8 cellular contexts compared by ENCODE assay signal in the genomic region with DNA sequence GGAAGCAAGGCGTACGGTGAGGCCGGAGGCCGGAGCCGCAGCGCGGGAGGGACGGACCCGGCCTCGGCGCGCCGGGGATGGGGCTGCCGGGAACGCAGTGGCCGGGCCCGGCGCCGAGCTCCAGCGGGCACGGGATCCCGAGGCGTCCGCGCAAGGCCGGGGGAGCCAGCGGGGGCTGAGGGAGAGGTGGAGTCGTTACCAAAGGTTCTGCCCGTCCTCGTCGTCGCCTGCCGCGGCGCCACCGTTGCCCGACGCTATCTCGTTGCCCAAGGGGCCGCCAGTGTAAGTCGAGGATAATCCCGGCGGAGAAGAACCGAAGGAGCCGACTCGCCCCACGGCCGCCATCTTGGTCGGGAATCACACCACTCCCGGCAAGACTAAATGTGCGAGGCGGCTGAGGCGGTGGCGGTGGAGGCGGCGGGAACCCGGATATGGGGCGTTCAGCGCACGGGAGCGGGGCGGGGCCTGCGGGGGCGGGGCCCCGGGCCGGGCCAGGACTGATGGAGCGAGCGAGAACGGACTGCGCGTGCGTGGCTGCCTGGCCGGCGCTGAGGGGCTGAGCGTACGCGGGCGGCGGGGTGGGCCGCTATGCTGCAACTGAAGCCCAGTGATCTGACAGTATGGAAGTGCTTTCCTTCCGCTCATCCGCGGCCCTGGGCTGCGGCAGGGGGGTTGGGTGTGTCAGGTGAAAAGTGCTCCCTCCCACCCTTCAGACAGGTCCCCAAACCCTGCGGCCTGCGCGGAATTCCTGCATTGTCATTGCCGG. TPM values are rescaled to one million over a fixed set of nuclear protein-coding genes. Genes with fewer than 3 reads are reported as not detected.
DNase-seq lines count a peak whose midpoint lies in the region; TF ChIP-seq lines count a peak whose summit lies in the region.

TSS of gene DYNC1LI1 (minus strand) at position 433 of the 766 bp plus-strand sequence. CDS start at position 345, 88 bp downstream.

- in situ Hi-C loops in SK-MEL-5 (cut with HindIII; ENCODE audit: low pct_unique_long_range_greater_than_20kb, low sequenced_read_pairs) = no loop called here

- H3K4me3 Mint-ChIP-seq in HFFc6 = peak within 1 kb of the TSS; percentile 93

- no peaks in the 10 kb centered on the region for H3K27me3 Mint-ChIP-seq in HFFc6 (ENCODE audit: insufficient read depth)

- no peaks in the 10 kb centered on the region for H3K9me3 ChIP-seq in neuron (ENCODE audit: low read length)

- peaks cover 11% of the 10 kb centered on the region for H3K36me3 ChIP-seq in neuron (ENCODE audit: insufficient read depth, low read length)

- peak; percentile 82 for DNase-seq in GM04504 (ENCODE audit: low read depth)
- DNase-seq in HFFc6 = peak; percentile 89
- DNase-seq in NAMALWA (ENCODE audit: low spot score) = peak; percentile 92
- peak; percentile 92 for DNase-seq in SK-MEL-5 (ENCODE audit: low read depth, low spot score)
- peak; percentile 94 for DNase-seq in activated naive CD4-positive, alpha-beta T cell treated with Interleukin-2 at 50 U/mL for 16 hours
- DNase-seq in foreskin melanocyte = peak; percentile 85
- peak; percentile 82 for DNase-seq in stromal cell of bone marrow (ENCODE audit: low read depth)

- peaks cover 20% of the 10 kb centered on the region for H3K4me1 Mint-ChIP-seq in HFFc6 (ENCODE audit: low read depth)

- peaks cover 15% of the 10 kb centered on the region for H3K4me1 ChIP-seq in neuron (ENCODE audit: insufficient read depth, low read length)

- peak within 1 kb of the TSS; percentile 94 for H3K27ac Mint-ChIP-seq in HFFc6

- no peaks in the 10 kb centered on the region for H3K27me3 ChIP-seq in neuron (ENCODE audit: insufficient read depth, low read length)

- peak within 1 kb of the TSS; percentile 81 for H3K4me3 ChIP-seq in neuron (ENCODE audit: low read length)

- H2AFZ ChIP-seq in neuron (ENCODE audit: low read depth, low read length) = peak within 1 kb of the TSS; percentile 49

- no peaks in the 10 kb centered on the region for H3K36me3 Mint-ChIP-seq in HFFc6 (ENCODE audit: low read depth)

- TF ChIP-seq CTCF in HFFc6 (IDR thresholded peaks at IDR 0.05) = no peak

- no peaks in the 10 kb centered on the region for H3K9me3 Mint-ChIP-seq in HFFc6

RNA-seq across cellular contexts. Expression of gene DYNC1LI1, which starts in this region (rescaled TPM):
- total RNA-seq in HFFc6 (2021; fragmentation: NEBNext Ultra II Directional; extraction: Animal tissue kit (Norgen Biotek cat#: 25700)) = 10 to 100 TPM; 43.6 to 51.8 (median 46.3) TPM
- 49.6 and 50.2 TPM in 2 replicates for total RNA-seq in SK-MEL-5 (2014; rRNA removed; shearing (Covaris generic))
- 37.9 and 40.5 TPM in 2 replicates for polyA plus RNA-seq in SK-MEL-5 (2015; cell fraction: cytosol; rRNA removed)
- 19.8 and 27.1 TPM in 2 replicates for polyA plus RNA-seq in SK-MEL-5 (2015; cell fraction: nucleus; rRNA removed)

Comparison
In these comparisons a context has a peak if more than half of its experiments do, and no peak if none do; other contexts are left out.
1. Peak in every context shown above with its lines: DNase-seq and H3K4me3 ChIP-seq.